In genomic region chr12:93102289-93102688, GRCh38 we compare ENCODE assay signal across 21 cellular contexts.
DNase-seq lines count a peak whose midpoint lies in the region; FAIRE-seq and TF ChIP-seq lines count a peak whose summit lies in the region.
"Had no signal": no experiment of that assay in that cellular context is flagged by ENCODE, and none has a peak within 500 bp of the region (broad histone marks: within the 10 kb centered on the region; RNA-seq: fewer than 3 reads in every experiment).

No MANE protein-coding gene starts in this region.

- H3K4me1 ChIP-seq in kidney (ENCODE audit: control insufficient read depth in 1 of 2, insufficient read depth in 1 of 2, low read depth in 1 of 2, low read length in 2 of 2) (peaks cover 8 to 22% of the 10 kb centered on the region in 2 donors), sigmoid colon (peaks cover 0 to 36% (median 29%) of the 10 kb centered on the region in 4 donors)
- H3K4me1 ChIP-seq: A549, Peyer's patch had no signal

- H3K27ac ChIP-seq in VCaP (peak overlapping the region; percentile 43; the same call in 1 of the 2 replicates), kidney (ENCODE audit: low read depth in 2 of 2, low read length in 2 of 2) (peak overlapping the region; percentile 47 to 66), sigmoid colon (peak overlapping the region; percentile 63 to 78 (median 69))
- H3K27ac ChIP-seq: A549, Peyer's patch had no signal

- H3K4me3 ChIP-seq in kidney (ENCODE audit: low read length in 2 of 2) (no peak overlapping the region), sigmoid colon (no peak overlapping the region)
- H3K4me3 ChIP-seq: A549, GM12878, Peyer's patch had no signal

- TF ChIP-seq EP300 in sigmoid colon (IDR thresholded peaks at IDR 0.05) = no peak

- no peak for FAIRE-seq in kidney (lab: Jason Lieb, UNC)
- FAIRE-seq: A549, GM12878 had no signal

- no peaks in the 10 kb centered on the region for H3K9me3 ChIP-seq in kidney (ENCODE audit: control insufficient read depth in 1 of 2, low read length in 2 of 2)
- H3K9me3 ChIP-seq in sigmoid colon = no peaks in the 10 kb centered on the region
- H3K9me3 ChIP-seq: A549, BE2C, Peyer's patch had no signal

- H3K9ac ChIP-seq in kidney (ENCODE audit: low read length in 2 of 2) = no peak overlapping the region

- TF ChIP-seq CTCF in VCaP (conservative IDR thresholded peaks at IDR 0.05) (no peak), kidney (IDR thresholded peaks at IDR 0.05; ENCODE audit: borderline replicate concordance, extremely low read depth, insufficient read depth) (no peak), sigmoid colon (IDR thresholded peaks at IDR 0.05) (no peak)

- H3K27me3 ChIP-seq in sigmoid colon = no peaks in the 10 kb centered on the region
- H3K27me3 ChIP-seq: Peyer's patch had no signal

- TF ChIP-seq POLR2A in sigmoid colon (IDR thresholded peaks at IDR 0.05) = no peak
- TF ChIP-seq POLR2A in erythroblast (IDR thresholded peaks at IDR 0.05; ENCODE audit: low read length) = no peak

- H3K36me3 ChIP-seq in kidney (ENCODE audit: control insufficient read depth in 1 of 2, insufficient read depth in 2 of 2, low read length in 2 of 2) (no peaks in the 10 kb centered on the region), sigmoid colon (no peaks in the 10 kb centered on the region)
- H3K36me3 ChIP-seq: BE2C, Peyer's patch had no signal

- intact Hi-C loops in kidney (cut with DNase I) (no loop called here), sigmoid colon (cut with DNase I) (loop anchor here (2.0 to 5.0 kb wide), 3 partner anchors 41 to 275 kb away; partner anchors contain the start of gene NUDT4)

- DNase-seq in COLO829 (ENCODE audit: low spot score) (peak; percentile 82), kidney (no peak), sigmoid colon (no peak), NCI-H1092 treated with DMSO at 0.1 percent for 48 hours (lab: John Stamatoyannopoulos, UW) (no peak), erythroblast (lab: John Stamatoyannopoulos, UW) (no peak), SW 1271 (lab: John Stamatoyannopoulos, UW) (no peak)
- DNase-seq: BE2C, DMS 273 treated with DMSO at 0.1 percent for 48 hours, DMS79 treated with DMSO at 0.1 percent for 48 hours, H7, Karpas-422, MV-4-11, NCI-H1694, NCI-H2081 treated with DMSO at 0.1 percent for 48 hours, NCI-H2171 treated with DMSO at 0.1 percent for 48 hours, NCI-H524 treated with DMSO at 0.1 percent for 48 hours, NCI-H82, Peyer's patch had no signal

- WGBS in sigmoid colon, 2 donors = 20 to 42% methylated on average over 1 of the region's 1 CpG
